In genomic region chr11:134944131-134944530, GRCh38 we compare ENCODE assay signal across 26 cellular contexts.
"Had no signal": no experiment of that assay in that cellular context is flagged by ENCODE, and none has a peak within 500 bp of the region (broad histone marks: within the 10 kb centered on the region; RNA-seq: fewer than 3 reads in every experiment).

No MANE protein-coding gene starts in this region.

- DNase-seq: activated CD4-positive, alpha-beta memory T cell treated with anti-CD3 and anti-CD28 coated beads for 36 hours; activated CD4-positive, alpha-beta T cell treated with anti-CD3 and anti-CD28 coated beads for 36 hours; activated CD4-positive, alpha-beta T cell treated with anti-CD3 and anti-CD28 coated beads, Interleukin-2, amount 10 ng/mL, durations not matched to agents 24 days and 14 days; activated CD4-positive, CD25-positive, alpha-beta regulatory T cell; activated CD4-positive, CD25-positive, alpha-beta regulatory T cell treated with anti-CD3 and anti-CD28 coated beads, Interleukin-2, amount 50 U/mL, for 72 hours; activated CD8-positive, alpha-beta memory T cell treated with anti-CD3 and anti-CD28 coated beads, Interleukin-2, amount 10 ng/mL, durations not matched to agents 7 days and 5 days; activated CD8-positive, alpha-beta memory T cell treated with anti-CD3 and anti-CD28 coated beads, Interleukin-2, amount 50 U/mL, for 4 hours; activated CD8-positive, alpha-beta T cell treated with anti-CD3 and anti-CD28 coated beads, Interleukin-2, amount 10 ng/mL, durations not matched to agents 7 days and 5 days; activated effector memory CD4-positive, alpha-beta T cell treated with anti-CD3 and anti-CD28 coated beads, Interleukin-2, amount 50 U/mL, for 16 hours; activated naive CD4-positive, alpha-beta T cell; activated naive CD4-positive, alpha-beta T cell treated with anti-CD3 and anti-CD28 coated beads, Interleukin-2, amount 10 ng/mL, durations not matched to agents 7 days and 5 days; activated naive CD8-positive, alpha-beta T cell treated with anti-CD3 and anti-CD28 coated beads, Interleukin-2, amount 10 ng/mL, durations not matched to agents 7 days and 5 days; activated T-cell treated with anti-CD3 and anti-CD28 coated beads, Interleukin-2, amount 50 U/mL, for 1 hour; activated T-cell treated with anti-CD3 and anti-CD28 coated beads, Interleukin-2, amount 50 U/mL, for 48 hours; central memory CD4-positive, alpha-beta T cell; cerebellar nuclear complex; colonic mucosa; effector CD8-positive, alpha-beta T cell; foreskin keratinocyte; gastrocnemius medialis; glutamatergic neuron; heart left ventricle; T-helper 2 cell had no signal

- H3K36me3 ChIP-seq: ascending aorta, breast epithelium, cardiac muscle cell, colonic mucosa, gastrocnemius medialis, heart left ventricle had no signal

- H3K9me3 ChIP-seq: ascending aorta, breast epithelium, colonic mucosa, gastrocnemius medialis, heart left ventricle had no signal

- H3K27ac ChIP-seq: ascending aorta, breast epithelium, cardiac muscle cell, colonic mucosa, foreskin keratinocyte, gastrocnemius medialis, heart left ventricle had no signal

- H3K27me3 ChIP-seq: ascending aorta, breast epithelium, cardiac muscle cell, colonic mucosa, foreskin keratinocyte, gastrocnemius medialis had no signal

- H3K4me1 ChIP-seq: colonic mucosa, foreskin keratinocyte had no signal

- H3K4me3 ChIP-seq: ascending aorta, breast epithelium, cardiac muscle cell, colonic mucosa, gastrocnemius medialis, heart left ventricle had no signal
